In the genomic region with DNA sequence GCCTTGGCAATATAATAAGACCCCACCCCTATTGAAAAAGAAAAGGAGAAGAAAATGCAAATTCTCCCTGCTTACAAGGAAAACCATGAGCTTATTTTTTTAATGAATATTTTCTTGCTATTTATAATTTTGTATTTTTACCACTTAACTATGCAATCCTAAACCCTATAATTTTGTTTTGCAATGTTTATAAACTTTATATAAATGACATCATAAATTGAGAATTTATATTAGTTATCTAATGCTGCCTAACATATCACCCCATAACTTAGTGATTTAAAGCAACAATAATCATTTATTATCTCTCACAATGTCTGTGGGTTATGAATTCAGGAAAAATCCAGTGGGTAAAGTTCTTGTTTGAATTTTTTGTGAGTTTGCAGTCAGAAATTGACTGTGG, we compare ENCODE assay signal across 6 cellular contexts.
"Had no signal": no experiment of that assay in that cellular context is flagged by ENCODE, and none has a peak within 500 bp of the region (broad histone marks: within the 10 kb centered on the region; RNA-seq: fewer than 3 reads in every experiment).

No MANE protein-coding gene starts in this region.

- H3K4me3 ChIP-seq: K562 had no signal

- FAIRE-seq: HTR-8/SVneo, K562 had no signal

- H3K27ac ChIP-seq: HL-60 had no signal

- ATAC-seq: K562 had no signal

- DNase-seq: IMR-90, KBM-7, KG1 had no signal
